Comparison of ENCODE assay signal across 15 cellular contexts in the genomic region with DNA sequence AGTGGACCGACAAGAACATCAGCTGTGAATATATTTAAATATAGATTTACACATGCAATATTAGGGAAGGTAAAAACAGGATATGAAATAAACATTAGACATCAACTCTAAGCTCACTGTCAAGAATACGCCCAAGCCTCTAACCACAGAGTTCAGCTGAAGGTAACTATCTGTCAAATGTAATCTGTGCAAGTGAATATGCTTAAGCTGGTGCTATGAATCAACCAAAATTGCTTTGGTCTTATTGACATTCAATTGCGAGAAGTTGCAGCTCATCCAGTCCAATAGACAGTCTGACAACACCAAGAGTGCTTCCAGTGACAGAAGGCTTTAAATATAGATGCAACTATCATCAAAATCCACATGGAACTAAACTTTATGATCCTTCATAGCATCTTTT. TPM values are rescaled to one million over a fixed set of nuclear protein-coding genes. Genes with fewer than 3 reads are reported as not detected.
A peak's percentile ranks its signal among the peaks of the same experiment; 100 is the strongest.
DNase-seq lines count a peak whose midpoint lies in the region; TF ChIP-seq lines count a peak whose summit lies in the region.
"Had no signal": no experiment of that assay in that cellular context is flagged by ENCODE, and none has a peak within 500 bp of the region (broad histone marks: within the 10 kb centered on the region; RNA-seq: fewer than 3 reads in every experiment).

No MANE protein-coding gene starts in this region.

- no peaks in the 10 kb centered on the region for H3K79me2 ChIP-seq in neural cell (replicated peaks; ENCODE audit: insufficient read depth, low read length)

- TF ChIP-seq RAD21 in neural cell (conservative IDR thresholded peaks at IDR 0.05), result no peak

- TF ChIP-seq POLR2A in Peyer's patch (IDR thresholded peaks at IDR 0.05), result no peak

- H3K4me1 ChIP-seq in Peyer's patch, result no peaks in the 10 kb centered on the region
- H3K4me1 ChIP-seq: BLaER1 treated with 17β-estradiol and CSF1 and Interleukin-3, amounts not matched to agents 10 nM and 100 nM had no signal

- no peak overlapping the region for H3K9ac ChIP-seq in neural cell (ENCODE audit: low read length)
- H3K9ac ChIP-seq: BLaER1 treated with 17β-estradiol and CSF1 and Interleukin-3, amounts not matched to agents 10 nM and 100 nM had no signal

- no peaks in the 10 kb centered on the region for H3K9me3 ChIP-seq in neural cell (ENCODE audit: low read length)
- no peaks in the 10 kb centered on the region for H3K9me3 ChIP-seq in Peyer's patch
- H3K9me3 ChIP-seq: BLaER1 treated with 17β-estradiol and CSF1 and Interleukin-3, amounts not matched to agents 10 nM and 100 nM had no signal

- no peaks in the 10 kb centered on the region for H3F3A ChIP-seq in neural cell (ENCODE audit: insufficient read depth, low read length, poor library complexity, severe bottlenecking)

- TF ChIP-seq EP300 in neural cell (conservative IDR thresholded peaks at IDR 0.05; ENCODE audit: poor library complexity, severe bottlenecking), result peak; percentile 95

- no peak for TF ChIP-seq CTCF in epithelial cell of esophagus (IDR thresholded peaks at IDR 0.05; ENCODE audit: insufficient read depth, low read depth, low read length, missing control alignments)
- TF ChIP-seq CTCF in neural cell (IDR thresholded peaks at IDR 0.05; ENCODE audit: poor library complexity, severe bottlenecking), result no peak
- TF ChIP-seq CTCF in Peyer's patch (IDR thresholded peaks at IDR 0.05), result no peak

- H3K27ac ChIP-seq in neural cell (ENCODE audit: low read length) (no peak overlapping the region), Peyer's patch (no peak overlapping the region)
- H3K27ac ChIP-seq: BLaER1 treated with 17β-estradiol and CSF1 and Interleukin-3, amounts not matched to agents 10 nM and 100 nM; HL-60 had no signal

- no peak overlapping the region for H3K4me2 ChIP-seq in neural cell (ENCODE audit: low read length)
- H3K4me2 ChIP-seq: BLaER1 treated with 17β-estradiol and CSF1 and Interleukin-3, amounts not matched to agents 10 nM and 100 nM had no signal

- H4K20me1 ChIP-seq in neural cell (ENCODE audit: insufficient read depth), result no peaks in the 10 kb centered on the region
- H4K20me1 ChIP-seq: BLaER1 treated with 17β-estradiol and CSF1 and Interleukin-3, amounts not matched to agents 10 nM and 100 nM had no signal

- peak; percentile 15 for DNase-seq in MV-4-11 (lab: John Stamatoyannopoulos, UW)
- DNase-seq in epithelial cell of esophagus (ENCODE audit: low read depth), result peak; percentile 18
- no peak for DNase-seq in NCI-H1105 treated with DMSO at 0.1 percent for 48 hours (lab: John Stamatoyannopoulos, UW)
- DNase-seq in Peyer's patch, result no peak
- no peak for DNase-seq in DMS79 (lab: John Stamatoyannopoulos, UW)
- DNase-seq: AML-193; CD4-positive, CD25-positive, alpha-beta regulatory T cell; DMS 273 treated with DMSO at 0.1 percent for 48 hours; EL; HCEC 1CT; HFFc6 had no signal

- no peak overlapping the region for H3K4me3 ChIP-seq in epithelial cell of esophagus (ENCODE audit: low read length)
- H3K4me3 ChIP-seq in neural cell (ENCODE audit: low read length), result no peak overlapping the region
- no peak overlapping the region for H3K4me3 ChIP-seq in Peyer's patch
- H3K4me3 ChIP-seq: BLaER1 treated with 17β-estradiol and CSF1 and Interleukin-3, amounts not matched to agents 10 nM and 100 nM; K562 had no signal

- no peaks in the 10 kb centered on the region for H3K9me2 ChIP-seq in neural cell (ENCODE audit: insufficient read depth, low read length)

- no peaks in the 10 kb centered on the region for H3K36me3 ChIP-seq in neural cell (ENCODE audit: insufficient read depth, low read length)
- H3K36me3 ChIP-seq in Peyer's patch, result no peaks in the 10 kb centered on the region
- H3K36me3 ChIP-seq: BLaER1 treated with 17β-estradiol and CSF1 and Interleukin-3, amounts not matched to agents 10 nM and 100 nM had no signal

- H3K27me3 ChIP-seq in neural cell (ENCODE audit: insufficient read depth, low read depth, low read length), result no peaks in the 10 kb centered on the region
- no peaks in the 10 kb centered on the region for H3K27me3 ChIP-seq in Peyer's patch
- H3K27me3 ChIP-seq: BLaER1 treated with 17β-estradiol and CSF1 and Interleukin-3, amounts not matched to agents 10 nM and 100 nM had no signal

- H2AFZ ChIP-seq in neural cell (ENCODE audit: low read depth, low read length), result no peak overlapping the region

TF ChIP-seq in neural cell, 6 proteins besides CTCF, POLR2A, EP300 and RAD21:
- TF ChIP-seq, protein P1, sequence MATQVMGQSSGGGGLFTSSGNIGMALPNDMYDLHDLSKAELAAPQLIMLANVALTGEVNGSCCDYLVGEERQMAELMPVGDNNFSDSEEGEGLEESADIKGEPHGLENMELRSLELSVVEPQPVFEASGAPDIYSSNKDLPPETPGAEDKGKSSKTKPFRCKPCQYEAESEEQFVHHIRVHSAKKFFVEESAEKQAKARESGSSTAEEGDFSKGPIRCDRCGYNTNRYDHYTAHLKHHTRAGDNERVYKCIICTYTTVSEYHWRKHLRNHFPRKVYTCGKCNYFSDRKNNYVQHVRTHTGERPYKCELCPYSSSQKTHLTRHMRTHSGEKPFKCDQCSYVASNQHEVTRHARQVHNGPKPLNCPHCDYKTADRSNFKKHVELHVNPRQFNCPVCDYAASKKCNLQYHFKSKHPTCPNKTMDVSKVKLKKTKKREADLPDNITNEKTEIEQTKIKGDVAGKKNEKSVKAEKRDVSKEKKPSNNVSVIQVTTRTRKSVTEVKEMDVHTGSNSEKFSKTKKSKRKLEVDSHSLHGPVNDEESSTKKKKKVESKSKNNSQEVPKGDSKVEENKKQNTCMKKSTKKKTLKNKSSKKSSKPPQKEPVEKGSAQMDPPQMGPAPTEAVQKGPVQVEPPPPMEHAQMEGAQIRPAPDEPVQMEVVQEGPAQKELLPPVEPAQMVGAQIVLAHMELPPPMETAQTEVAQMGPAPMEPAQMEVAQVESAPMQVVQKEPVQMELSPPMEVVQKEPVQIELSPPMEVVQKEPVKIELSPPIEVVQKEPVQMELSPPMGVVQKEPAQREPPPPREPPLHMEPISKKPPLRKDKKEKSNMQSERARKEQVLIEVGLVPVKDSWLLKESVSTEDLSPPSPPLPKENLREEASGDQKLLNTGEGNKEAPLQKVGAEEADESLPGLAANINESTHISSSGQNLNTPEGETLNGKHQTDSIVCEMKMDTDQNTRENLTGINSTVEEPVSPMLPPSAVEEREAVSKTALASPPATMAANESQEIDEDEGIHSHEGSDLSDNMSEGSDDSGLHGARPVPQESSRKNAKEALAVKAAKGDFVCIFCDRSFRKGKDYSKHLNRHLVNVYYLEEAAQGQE (IDR thresholded peaks at IDR 0.05; ENCODE audit: borderline replicate concordance), result peak; percentile 21
- TF ChIP-seq MXI1 (conservative IDR thresholded peaks at IDR 0.05; ENCODE audit: poor library complexity, severe bottlenecking) (no peak), POLR2AphosphoS5 (IDR thresholded peaks at IDR 0.05) (peak; percentile 74)

RNA-seq across cellular contexts. Expression of a gene that starts 32.3 kb away (rescaled TPM):
- polyA plus RNA-seq in neural cell, result 0.10 and 0.17 TPM in 2 replicates
- polyA minus RNA-seq in neural cell, result 0.49 and 0.81 TPM in 2 replicates
- not detected for total RNA-seq in Peyer's patch
- total RNA-seq: CD4-positive, CD25-positive, alpha-beta regulatory T cell; K562 had no signal
- polyA plus RNA-seq: CD4-positive, CD25-positive, alpha-beta regulatory T cell had no signal

Comparison
In these comparisons a context has a peak if more than half of its experiments do, and no peak if none do; other contexts are left out.
1. DNase-seq: peak in MV-4-11 (single experiment) and epithelial cell of esophagus (single experiment); none in NCI-H1105 treated with DMSO at 0.1 percent for 48 hours (single experiment), Peyer's patch (0 of 3) and DMS79 (single experiment).